8 cellular contexts compared by ENCODE assay signal in genomic region chr12:63668800-63669365, GRCh38. TPM values are rescaled to one million over a fixed set of nuclear protein-coding genes. Genes with fewer than 3 reads are reported as not detected.
DNase-seq lines count a peak whose midpoint lies in the region; ATAC-seq and TF ChIP-seq lines count a peak whose summit lies in the region.
"Not testable (repeated sequence)": the region's sequence is repeated elsewhere in the genome, so short reads cannot be mapped to it uniquely, and the experiment has no call there.

No MANE protein-coding gene starts in this region.

- H3K79me2 ChIP-seq in SK-N-SH (ENCODE audit: insufficient read depth), result not testable (repeated sequence)

- H3K9me2 ChIP-seq in SK-N-SH, result not testable (repeated sequence)

- not testable (repeated sequence) for H3F3A ChIP-seq in SK-N-SH (replicated peaks; ENCODE audit: insufficient read depth)

- H3K9me3 Mint-ChIP-seq in CD4-positive, alpha-beta memory T cell; stimulated activated memory B cell treated with anti-CD40 and anti-IgM and Interleukin-4, amounts not matched to agents 10 μg/mL and 1 μg/mL and 100 μg/mL, for 72 hours: not testable (repeated sequence)

- H4K20me1 ChIP-seq in SK-N-SH (ENCODE audit: insufficient read depth), result not testable (repeated sequence)

- 13% methylated on average over 35 of the region's 44 CpGs for WGBS in SK-N-SH (ENCODE audit: low lambda C conversion rate)
- WGBS in gastroesophageal sphincter (ENCODE audit: low coverage in 1 of 2), 2 donors, result 0 to 2% methylated on average over 13 to 24 of the region's 44 CpGs

- peak overlapping the region; percentile 84; the same call in 1 of the 2 replicates for H3K9ac ChIP-seq in SK-N-SH

- TF ChIP-seq EP300 in SK-N-SH (IDR thresholded peaks at IDR 0.05; ENCODE audit: borderline replicate concordance in 1 of 2, low read depth in 1 of 2, low read length in 1 of 2); gastroesophageal sphincter (IDR thresholded peaks at IDR 0.05): not testable (repeated sequence)

- H3K4me1 Mint-ChIP-seq in CD4-positive, alpha-beta memory T cell, result peaks cover 8 to 22% (median 12%) of the 10 kb centered on the region in 4 donors
- peaks cover 20% of the 10 kb centered on the region for H3K4me1 Mint-ChIP-seq in stimulated activated memory B cell treated with anti-CD40 and anti-IgM and Interleukin-4, amounts not matched to agents 10 μg/mL and 1 μg/mL and 100 μg/mL, for 72 hours

- not testable (repeated sequence) for H3K9me3 ChIP-seq in CD4-positive, alpha-beta memory T cell (ENCODE audit: control insufficient read depth in 1 of 2, low read length in 2 of 2); SK-N-SH; gastroesophageal sphincter; mucosa of descending colon

- not testable (repeated sequence) for H3K4me1 ChIP-seq in CD4-positive, alpha-beta memory T cell (ENCODE audit: insufficient read depth, low read length); SK-N-SH (ENCODE audit: control insufficient read depth in 1 of 2, insufficient read depth in 2 of 2, low read depth in 1 of 2, low read length in 1 of 2); mucosa of descending colon (ENCODE audit: low read depth)
- H3K4me1 ChIP-seq in gastroesophageal sphincter, result peaks cover 0 to 13% (median 0%) of the 10 kb centered on the region in 3 donors

- not testable (repeated sequence) for TF ChIP-seq RAD21 in SK-N-SH (IDR thresholded peaks at IDR 0.05; ENCODE audit: low read length)

- CTCF ChIA-PET in CD4-positive, alpha-beta memory T cell (lab: Charles Lee; ENCODE audit: partially characterized antibody), result interaction anchor here (1.5 kb wide), 1 partner anchor 133 kb away, joined by 3 read pairs; no protein-coding TSS in a partner anchor
- CTCF ChIA-PET in SK-N-SH (lab: Yijun Ruan, JAX), result interaction anchor here (1.3 to 1.5 kb wide), 3 partner anchors 130 to 248 kb away, joined by 4 to 6 read pairs (median 4); no protein-coding TSS in a partner anchor

- TF ChIP-seq POLR2A in gastroesophageal sphincter (IDR thresholded peaks at IDR 0.05), result not testable (repeated sequence)

- H3K27me3 Mint-ChIP-seq in CD4-positive, alpha-beta memory T cell, result peaks cover 16 to 17% of the 10 kb centered on the region in 2 donors
- peaks cover 33% of the 10 kb centered on the region for H3K27me3 Mint-ChIP-seq in stimulated activated memory B cell treated with anti-CD40 and anti-IgM and Interleukin-4, amounts not matched to agents 10 μg/mL and 1 μg/mL and 100 μg/mL, for 72 hours

- TF ChIP-seq CTCF in SK-N-SH (IDR thresholded peaks at IDR 0.05); astrocyte of the cerebellum (IDR thresholded peaks at IDR 0.05; ENCODE audit: low read depth, low read length, missing control alignments); gastroesophageal sphincter (IDR thresholded peaks at IDR 0.05); mucosa of descending colon (IDR thresholded peaks at IDR 0.05): not testable (repeated sequence)

- H3K27me3 ChIP-seq in CD4-positive, alpha-beta memory T cell (ENCODE audit: insufficient read depth, low read length); SK-N-SH (ENCODE audit: insufficient read depth); gastroesophageal sphincter: not testable (repeated sequence)

- H3K4me3 Mint-ChIP-seq in CD4-positive, alpha-beta memory T cell, result peak overlapping the region; percentile 67 to 81 (median 76)
- peak overlapping the region; percentile 74 for H3K4me3 Mint-ChIP-seq in stimulated activated memory B cell treated with anti-CD40 and anti-IgM and Interleukin-4, amounts not matched to agents 10 μg/mL and 1 μg/mL and 100 μg/mL, for 72 hours

- POLR2A ChIA-PET in CD4-positive, alpha-beta memory T cell (lab: Charles Lee; ENCODE audit: partially characterized antibody); SK-N-SH (lab: Yijun Ruan, JAX): not testable (repeated sequence)

- ATAC-seq in GM19463 (IDR thresholded peaks at IDR 0.05; ENCODE audit: unreplicated experiment) (peak; percentile 40), HG03521 (IDR thresholded peaks at IDR 0.05; ENCODE audit: unreplicated experiment) (peak; percentile 43), gastroesophageal sphincter (peak; percentile 55), mucosa of descending colon (peak; percentile 54)
- ATAC-seq in stimulated activated memory B cell treated with anti-CD40 and anti-IgM and Interleukin-4, amounts not matched to agents 10 μg/mL and 1 μg/mL and 100 μg/mL, for 72 hours, result peak; percentile 45

- H3K27ac Mint-ChIP-seq in CD4-positive, alpha-beta memory T cell; stimulated activated memory B cell treated with anti-CD40 and anti-IgM and Interleukin-4, amounts not matched to agents 10 μg/mL and 1 μg/mL and 100 μg/mL, for 72 hours: not testable (repeated sequence)

- not testable (repeated sequence) for H3K36me3 Mint-ChIP-seq in CD4-positive, alpha-beta memory T cell; stimulated activated memory B cell treated with anti-CD40 and anti-IgM and Interleukin-4, amounts not matched to agents 10 μg/mL and 1 μg/mL and 100 μg/mL, for 72 hours

- H3K27ac ChIP-seq in CD4-positive, alpha-beta memory T cell (ENCODE audit: low read depth, low read length), result not testable (repeated sequence)
- H3K27ac ChIP-seq in SK-N-SH (ENCODE audit: low read depth in 2 of 2, low read length in 1 of 2), result peak overlapping the region in 1 of 2 experiments; percentile 43; a peak in 2 of 4 replicates
- peak overlapping the region; percentile 18 to 92 (median 88) for H3K27ac ChIP-seq in gastroesophageal sphincter

- H2AFZ ChIP-seq in SK-N-SH (ENCODE audit: low read depth), result peak overlapping the region; percentile 98

- intact Hi-C loops in CD4-positive, alpha-beta memory T cell (cut with micrococcal nuclease); mucosa of descending colon (cut with DNase I, micrococcal nuclease): not testable (repeated sequence)

- in situ Hi-C loops in astrocyte of the cerebellum (cut with HindIII; ENCODE audit: low sequenced_read_pairs), result not testable (repeated sequence)

- DNase-seq in CD4-positive, alpha-beta memory T cell, result peak in 1 of 5 donors; percentile 0
- DNase-seq in SK-N-SH (peak; percentile 33), mucosa of descending colon (peak in 2 of 3 donors; percentile 5 to 42)
- not testable (repeated sequence) for DNase-seq in astrocyte of the cerebellum (ENCODE audit: low read depth)

- not testable (repeated sequence) for H3K36me3 ChIP-seq in CD4-positive, alpha-beta memory T cell (ENCODE audit: insufficient read depth, low read length); SK-N-SH (replicated peaks in 1 of 2; ENCODE audit: control insufficient read depth in 1 of 2, insufficient read depth in 2 of 2, low read length in 1 of 2); gastroesophageal sphincter; mucosa of descending colon (ENCODE audit: low read depth)

- not testable (repeated sequence) for H3K4me3 ChIP-seq in CD4-positive, alpha-beta memory T cell (ENCODE audit: low read length in 2 of 2); mucosa of descending colon
- H3K4me3 ChIP-seq in SK-N-SH (ENCODE audit: low read depth in 2 of 2, low read length in 1 of 2) (peak overlapping the region; percentile 88 to 93), astrocyte of the cerebellum (ENCODE audit: low read depth, low read length) (peak overlapping the region; percentile 56), gastroesophageal sphincter (peak overlapping the region; percentile 67 to 80)

- H3K4me2 ChIP-seq in SK-N-SH, result peak overlapping the region; percentile 94

RNA-seq across cellular contexts. Expression of gene DPY19L2, which starts 0.6 kb away (rescaled TPM):
- total RNA-seq in CD4-positive, alpha-beta memory T cell, result under 1 TPM; 0.93 to 0.97 TPM
- polyA plus RNA-seq in CD4-positive, alpha-beta memory T cell, result under 1 TPM in 1 of 2 donors, not detected in 1; 0.39 TPM
- polyA plus RNA-seq in SK-N-SH (2012; rRNA removed), result 4.8 and 8.8 TPM in 2 replicates
- polyA plus RNA-seq in SK-N-SH (2012; cell fraction: cytosol; rRNA removed), result 1.8 and 2.1 TPM in 2 replicates
- 19.8 and 46.5 TPM in 2 replicates for polyA plus RNA-seq in SK-N-SH (2012; cell fraction: nucleus; rRNA removed)
- total RNA-seq in gastroesophageal sphincter (10 to 100 TPM in 3 of 4 donors, 1 to 10 TPM in 1; 8.8 to 28.9 (median 13.3) TPM), mucosa of descending colon (1 to 10 TPM; 2.0 to 7.8 (median 2.2) TPM)
